In the genomic region with DNA sequence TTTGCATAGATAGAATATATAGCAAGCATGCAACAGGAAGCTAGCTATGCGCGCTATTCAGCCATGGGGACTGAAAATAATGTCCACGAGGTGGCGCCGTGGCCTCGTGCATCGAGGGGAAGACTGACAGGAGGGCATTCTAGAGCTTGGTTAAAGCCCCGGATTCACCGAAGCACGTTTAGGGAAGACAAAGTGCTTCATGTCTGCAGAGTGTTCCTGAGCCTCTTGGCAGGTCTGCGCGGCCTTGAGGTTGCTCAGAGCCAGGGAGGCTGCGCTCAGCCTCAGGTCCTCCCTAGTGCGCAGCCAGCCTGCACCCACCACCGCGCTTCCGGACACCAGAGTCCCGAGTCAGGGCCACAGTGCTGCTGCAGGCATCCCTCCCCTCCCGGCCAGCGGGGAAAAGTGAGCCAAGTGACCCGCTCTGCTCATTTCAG, we compare ENCODE assay signal across 8 cellular contexts. TPM values are rescaled to one million over a fixed set of nuclear protein-coding genes. Genes with fewer than 3 reads are reported as not detected.
A peak's percentile ranks its signal among the peaks of the same experiment; 100 is the strongest.
DNase-seq lines count a peak whose midpoint lies in the region; ATAC-seq and TF ChIP-seq lines count a peak whose summit lies in the region.

No MANE protein-coding gene starts in this region.

- intact Hi-C loops in activated CD4-positive, alpha-beta T cell treated with anti-CD3 and anti-CD28 coated beads, Interleukin-2, amount 10 ng/mL, durations not matched to agents 24 days and 14 days (cut with micrococcal nuclease): loop anchor here (2.0 kb wide), 1 partner anchor 125 kb away; no protein-coding TSS in a partner anchor

- peaks cover 0 to 10% (median 6%) of the 10 kb centered on the region in 4 donors for H3K4me1 ChIP-seq in liver (ENCODE audit: control insufficient read depth in 4 of 4, insufficient read depth in 4 of 4, low read length in 3 of 4)

- peak; percentile 71 to 73 for TF ChIP-seq RAD21 in liver (IDR thresholded peaks at IDR 0.05)

- no peak overlapping the region for H3K4me3 Mint-ChIP-seq in activated CD4-positive, alpha-beta T cell treated with anti-CD3 and anti-CD28 coated beads, Interleukin-2, amount 10 ng/mL, durations not matched to agents 24 days and 14 days
- no peak overlapping the region for H3K4me3 Mint-ChIP-seq in stimulated activated memory B cell treated with anti-CD40 and anti-IgM and Interleukin-4, amounts not matched to agents 10 μg/mL and 1 μg/mL and 100 μg/mL, for 72 hours

- TF ChIP-seq CTCF in liver (IDR thresholded peaks at IDR 0.05; ENCODE audit: low read depth, low read length, missing input control): peak; percentile 49

- H3K36me3 Mint-ChIP-seq in activated CD4-positive, alpha-beta T cell treated with anti-CD3 and anti-CD28 coated beads, Interleukin-2, amount 10 ng/mL, durations not matched to agents 24 days and 14 days (ENCODE audit: low read depth): no peaks in the 10 kb centered on the region
- H3K36me3 Mint-ChIP-seq in stimulated activated memory B cell treated with anti-CD40 and anti-IgM and Interleukin-4, amounts not matched to agents 10 μg/mL and 1 μg/mL and 100 μg/mL, for 72 hours: no peaks in the 10 kb centered on the region

- H3K27ac ChIP-seq in liver (ENCODE audit: low read depth in 1 of 2, low read length in 2 of 2): no peak overlapping the region

- no peaks in the 10 kb centered on the region for H3K9me3 ChIP-seq in liver (ENCODE audit: control insufficient read depth in 4 of 4, low read length in 3 of 4)

- 4% methylated on average over 21 of the region's 21 CpGs for WGBS in liver

- peaks cover 8% of the 10 kb centered on the region for H3K9me3 Mint-ChIP-seq in activated CD4-positive, alpha-beta T cell treated with anti-CD3 and anti-CD28 coated beads, Interleukin-2, amount 10 ng/mL, durations not matched to agents 24 days and 14 days
- peaks cover 10% of the 10 kb centered on the region for H3K9me3 Mint-ChIP-seq in stimulated activated memory B cell treated with anti-CD40 and anti-IgM and Interleukin-4, amounts not matched to agents 10 μg/mL and 1 μg/mL and 100 μg/mL, for 72 hours

- no peaks in the 10 kb centered on the region for H3K4me1 Mint-ChIP-seq in activated CD4-positive, alpha-beta T cell treated with anti-CD3 and anti-CD28 coated beads, Interleukin-2, amount 10 ng/mL, durations not matched to agents 24 days and 14 days
- H3K4me1 Mint-ChIP-seq in stimulated activated memory B cell treated with anti-CD40 and anti-IgM and Interleukin-4, amounts not matched to agents 10 μg/mL and 1 μg/mL and 100 μg/mL, for 72 hours: no peaks in the 10 kb centered on the region

- H3K36me3 ChIP-seq in liver (ENCODE audit: control insufficient read depth in 4 of 4, insufficient read depth in 3 of 4, low read depth in 1 of 4, low read length in 3 of 4): no peaks in the 10 kb centered on the region

- ATAC-seq in stimulated activated memory B cell treated with anti-CD40 and anti-IgM and Interleukin-4, amounts not matched to agents 10 μg/mL and 1 μg/mL and 100 μg/mL, for 72 hours: peak; percentile 35

- H3K9ac ChIP-seq in liver (ENCODE audit: low read depth in 1 of 2, low read length in 2 of 2): no peak overlapping the region

- no peak overlapping the region for H3K4me3 ChIP-seq in liver (ENCODE audit: low read depth in 1 of 3, low read length in 3 of 3)

- peak; percentile 80 for DNase-seq in activated CD4-positive, alpha-beta T cell treated with anti-CD3 and anti-CD28 coated beads, Interleukin-2, amount 10 ng/mL, durations not matched to agents 24 days and 14 days
- no peak for DNase-seq in activated CD4-positive, alpha-beta T cell treated with anti-CD3 and anti-CD28 coated beads, Interleukin-2, amount 50 U/mL, for 1 hour
- DNase-seq in M059J (ENCODE audit: low read depth): peak; percentile 40
- peak; percentile 54 to 70 for DNase-seq in SHP77 (lab: John Stamatoyannopoulos, UW)
- peak; percentile 38 to 68 for DNase-seq in dermis microvascular lymphatic vessel endothelial cell (ENCODE audit: low read depth in 2 of 2)
- DNase-seq in GM19238 (ENCODE audit: insufficient read length, low spot score): no peak

- peaks cover 2 to 6% (median 3%) of the 10 kb centered on the region in 4 donors for H3K27me3 ChIP-seq in liver (ENCODE audit: control insufficient read depth in 4 of 4, insufficient read depth in 4 of 4, low read length in 3 of 4)

- no peaks in the 10 kb centered on the region for H3K27me3 Mint-ChIP-seq in activated CD4-positive, alpha-beta T cell treated with anti-CD3 and anti-CD28 coated beads, Interleukin-2, amount 10 ng/mL, durations not matched to agents 24 days and 14 days
- peaks cover 8% of the 10 kb centered on the region for H3K27me3 Mint-ChIP-seq in stimulated activated memory B cell treated with anti-CD40 and anti-IgM and Interleukin-4, amounts not matched to agents 10 μg/mL and 1 μg/mL and 100 μg/mL, for 72 hours

- H3K27ac Mint-ChIP-seq in activated CD4-positive, alpha-beta T cell treated with anti-CD3 and anti-CD28 coated beads, Interleukin-2, amount 10 ng/mL, durations not matched to agents 24 days and 14 days: no peak overlapping the region
- no peak overlapping the region for H3K27ac Mint-ChIP-seq in stimulated activated memory B cell treated with anti-CD40 and anti-IgM and Interleukin-4, amounts not matched to agents 10 μg/mL and 1 μg/mL and 100 μg/mL, for 72 hours

TF ChIP-seq in liver, 16 proteins besides CTCF, POLR2A, EP300 and RAD21:
- TF ChIP-seq, protein P1, sequence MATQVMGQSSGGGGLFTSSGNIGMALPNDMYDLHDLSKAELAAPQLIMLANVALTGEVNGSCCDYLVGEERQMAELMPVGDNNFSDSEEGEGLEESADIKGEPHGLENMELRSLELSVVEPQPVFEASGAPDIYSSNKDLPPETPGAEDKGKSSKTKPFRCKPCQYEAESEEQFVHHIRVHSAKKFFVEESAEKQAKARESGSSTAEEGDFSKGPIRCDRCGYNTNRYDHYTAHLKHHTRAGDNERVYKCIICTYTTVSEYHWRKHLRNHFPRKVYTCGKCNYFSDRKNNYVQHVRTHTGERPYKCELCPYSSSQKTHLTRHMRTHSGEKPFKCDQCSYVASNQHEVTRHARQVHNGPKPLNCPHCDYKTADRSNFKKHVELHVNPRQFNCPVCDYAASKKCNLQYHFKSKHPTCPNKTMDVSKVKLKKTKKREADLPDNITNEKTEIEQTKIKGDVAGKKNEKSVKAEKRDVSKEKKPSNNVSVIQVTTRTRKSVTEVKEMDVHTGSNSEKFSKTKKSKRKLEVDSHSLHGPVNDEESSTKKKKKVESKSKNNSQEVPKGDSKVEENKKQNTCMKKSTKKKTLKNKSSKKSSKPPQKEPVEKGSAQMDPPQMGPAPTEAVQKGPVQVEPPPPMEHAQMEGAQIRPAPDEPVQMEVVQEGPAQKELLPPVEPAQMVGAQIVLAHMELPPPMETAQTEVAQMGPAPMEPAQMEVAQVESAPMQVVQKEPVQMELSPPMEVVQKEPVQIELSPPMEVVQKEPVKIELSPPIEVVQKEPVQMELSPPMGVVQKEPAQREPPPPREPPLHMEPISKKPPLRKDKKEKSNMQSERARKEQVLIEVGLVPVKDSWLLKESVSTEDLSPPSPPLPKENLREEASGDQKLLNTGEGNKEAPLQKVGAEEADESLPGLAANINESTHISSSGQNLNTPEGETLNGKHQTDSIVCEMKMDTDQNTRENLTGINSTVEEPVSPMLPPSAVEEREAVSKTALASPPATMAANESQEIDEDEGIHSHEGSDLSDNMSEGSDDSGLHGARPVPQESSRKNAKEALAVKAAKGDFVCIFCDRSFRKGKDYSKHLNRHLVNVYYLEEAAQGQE (IDR thresholded peaks at IDR 0.05): no peak
- TF ChIP-seq, protein P2, sequence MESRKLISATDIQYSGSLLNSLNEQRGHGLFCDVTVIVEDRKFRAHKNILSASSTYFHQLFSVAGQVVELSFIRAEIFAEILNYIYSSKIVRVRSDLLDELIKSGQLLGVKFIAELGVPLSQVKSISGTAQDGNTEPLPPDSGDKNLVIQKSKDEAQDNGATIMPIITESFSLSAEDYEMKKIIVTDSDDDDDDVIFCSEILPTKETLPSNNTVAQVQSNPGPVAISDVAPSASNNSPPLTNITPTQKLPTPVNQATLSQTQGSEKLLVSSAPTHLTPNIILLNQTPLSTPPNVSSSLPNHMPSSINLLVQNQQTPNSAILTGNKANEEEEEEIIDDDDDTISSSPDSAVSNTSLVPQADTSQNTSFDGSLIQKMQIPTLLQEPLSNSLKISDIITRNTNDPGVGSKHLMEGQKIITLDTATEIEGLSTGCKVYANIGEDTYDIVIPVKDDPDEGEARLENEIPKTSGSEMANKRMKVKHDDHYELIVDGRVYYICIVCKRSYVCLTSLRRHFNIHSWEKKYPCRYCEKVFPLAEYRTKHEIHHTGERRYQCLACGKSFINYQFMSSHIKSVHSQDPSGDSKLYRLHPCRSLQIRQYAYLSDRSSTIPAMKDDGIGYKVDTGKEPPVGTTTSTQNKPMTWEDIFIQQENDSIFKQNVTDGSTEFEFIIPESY (IDR thresholded peaks at IDR 0.05): no peak
- TF ChIP-seq GABPA (IDR thresholded peaks at IDR 0.05 in 1 of 2, conservative IDR thresholded peaks at IDR 0.05 in 1 of 2) (no peak), EGR1 (IDR thresholded peaks at IDR 0.05; ENCODE audit: low read depth in 2 of 2) (no peak), FOXA2 (IDR thresholded peaks at IDR 0.05) (no peak), HNF4A (conservative IDR thresholded peaks at IDR 0.05) (no peak), HNF4G (IDR thresholded peaks at IDR 0.05) (no peak), RXRA (IDR thresholded peaks at IDR 0.05) (no peak), FOXA1 (IDR thresholded peaks at IDR 0.05) (no peak), JUND (IDR thresholded peaks at IDR 0.05) (no peak), YY1 (IDR thresholded peaks at IDR 0.05) (no peak)
- TF ChIP-seq, protein P3, sequence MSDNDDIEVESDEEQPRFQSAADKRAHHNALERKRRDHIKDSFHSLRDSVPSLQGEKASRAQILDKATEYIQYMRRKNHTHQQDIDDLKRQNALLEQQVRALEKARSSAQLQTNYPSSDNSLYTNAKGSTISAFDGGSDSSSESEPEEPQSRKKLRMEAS (IDR thresholded peaks at IDR 0.05): no peak
- TF ChIP-seq, protein P4, sequence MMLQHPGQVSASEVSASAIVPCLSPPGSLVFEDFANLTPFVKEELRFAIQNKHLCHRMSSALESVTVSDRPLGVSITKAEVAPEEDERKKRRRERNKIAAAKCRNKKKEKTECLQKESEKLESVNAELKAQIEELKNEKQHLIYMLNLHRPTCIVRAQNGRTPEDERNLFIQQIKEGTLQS (IDR thresholded peaks at IDR 0.05): no peak

RNA-seq across cellular contexts. Expression of a gene that starts 24.6 kb away (rescaled TPM):
- not detected in 2 replicates for total RNA-seq in activated CD4-positive, alpha-beta T cell treated with anti-CD3 and anti-CD28 coated beads, Interleukin-2, amount 10 ng/mL, durations not matched to agents 24 days and 14 days
- total RNA-seq in M059J (2014; rRNA removed; shearing (Covaris generic)): 0.57 TPM in 1 of 2 replicates, not detected in the other
- not detected in 2 replicates for total RNA-seq in dermis microvascular lymphatic vessel endothelial cell
- not detected for total RNA-seq in liver
- polyA plus RNA-seq in liver: not detected

Comparison
In these comparisons a context has a peak if more than half of its experiments do, and no peak if none do; other contexts are left out.
1. DNase-seq: peak in activated CD4-positive, alpha-beta T cell treated with anti-CD3 and anti-CD28 coated beads, Interleukin-2, amount 10 ng/mL, durations not matched to agents 24 days and 14 days (single experiment), M059J (single experiment), SHP77 (2 of 2) and dermis microvascular lymphatic vessel endothelial cell (2 of 2); none in activated CD4-positive, alpha-beta T cell treated with anti-CD3 and anti-CD28 coated beads, Interleukin-2, amount 50 U/mL, for 1 hour (single experiment) and GM19238 (single experiment).